Comparison of ENCODE assay signal across 30 cellular contexts in the genomic region with DNA sequence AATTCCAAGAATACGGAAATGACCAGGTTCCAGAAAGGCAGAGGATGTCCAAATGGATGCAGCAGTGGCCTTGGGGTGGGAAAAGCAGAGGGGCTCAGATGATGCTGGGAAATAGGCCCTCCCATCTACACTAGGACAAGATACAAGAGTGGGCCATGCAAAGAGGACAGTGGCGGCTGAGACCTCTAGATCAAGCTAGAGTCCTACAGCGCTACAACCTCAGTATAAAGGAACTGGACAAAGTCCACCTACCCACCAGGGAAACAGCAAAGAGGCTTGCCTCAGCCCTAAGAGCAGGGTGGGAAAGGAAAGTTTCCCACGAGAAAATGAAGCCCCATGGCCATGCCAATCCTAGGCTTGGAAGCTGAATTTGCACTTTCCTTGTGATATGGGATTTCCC.
"Had no signal": no experiment of that assay in that cellular context is flagged by ENCODE, and none has a peak within 500 bp of the region (broad histone marks: within the 10 kb centered on the region; RNA-seq: fewer than 3 reads in every experiment).

No MANE protein-coding gene starts in this region.

- H3K27me3 ChIP-seq: colonic mucosa, esophagus muscularis mucosa, foreskin keratinocyte, gastroesophageal sphincter, heart left ventricle, hepatocyte, spleen, testis, tibial artery, upper lobe of left lung had no signal

- H3K4me3 Mint-ChIP-seq: memory B cell; naive thymus-derived CD8-positive, alpha-beta T cell; nephron progenitor cell; stimulated activated memory B cell treated with anti-CD40 and anti-IgM and Interleukin-4, amounts not matched to agents 10 μg/mL and 1 μg/mL and 100 μg/mL, for 72 hours had no signal

- FAIRE-seq: endothelial cell of umbilical vein, kidney, urothelium cell line had no signal

- DNase-seq: colonic mucosa; dermis blood vessel endothelial cell; effector memory CD4-positive, alpha-beta T cell; foreskin keratinocyte; heart left ventricle; kidney; midbrain; naive thymus-derived CD8-positive, alpha-beta T cell; nephron progenitor cell; occipital lobe; psoas muscle; right cardiac atrium; spleen; stimulated activated CD4-positive, alpha-beta T cell treated with anti-CD3 and anti-CD28 coated beads, Interleukin-4, amount 100 ng/mL, for 4 hours; stimulated activated naive CD8-positive, alpha-beta T cell treated with anti-CD3 and anti-CD28 coated beads, Interleukin-15, Interleukin-2, amounts not matched to agents 100 U/mL and 50 U/mL, for 24 hours; substantia nigra; testis; tibial artery; upper lobe of left lung had no signal

- H3K27me3 Mint-ChIP-seq: naive thymus-derived CD8-positive, alpha-beta T cell; stimulated activated memory B cell treated with anti-CD40 and anti-IgM and Interleukin-4, amounts not matched to agents 10 μg/mL and 1 μg/mL and 100 μg/mL, for 72 hours had no signal

- H3K4me3 ChIP-seq: colonic mucosa, esophagus muscularis mucosa, gastroesophageal sphincter, heart left ventricle, hepatocyte, lung, psoas muscle, skin epidermis, spleen, testis, tibial artery, upper lobe of left lung had no signal

- ATAC-seq: gastroesophageal sphincter; heart left ventricle; left lobe of liver; naive thymus-derived CD8-positive, alpha-beta T cell; psoas muscle; right cardiac atrium; stimulated activated memory B cell treated with anti-CD40 and anti-IgM and Interleukin-4, amounts not matched to agents 10 μg/mL and 1 μg/mL and 100 μg/mL, for 72 hours; stimulated activated naive CD8-positive, alpha-beta T cell treated with anti-CD3 and anti-CD28 coated beads, Interleukin-15, Interleukin-2, amounts not matched to agents 100 U/mL and 50 U/mL, for 24 hours had no signal

- H3K9me3 ChIP-seq: colonic mucosa, gastroesophageal sphincter, psoas muscle, spleen, testis, tibial artery, upper lobe of left lung had no signal

- H3K4me1 ChIP-seq: colonic mucosa, parathyroid adenoma, psoas muscle, testis had no signal

- H3K36me3 ChIP-seq: colonic mucosa, esophagus muscularis mucosa, gastroesophageal sphincter, heart left ventricle, spleen, tibial artery, upper lobe of left lung had no signal

- H3K79me2 ChIP-seq: hepatocyte, parathyroid adenoma had no signal

- H2AFZ ChIP-seq: hepatocyte, parathyroid adenoma had no signal

- H3K36me3 Mint-ChIP-seq: memory B cell; stimulated activated memory B cell treated with anti-CD40 and anti-IgM and Interleukin-4, amounts not matched to agents 10 μg/mL and 1 μg/mL and 100 μg/mL, for 72 hours had no signal

- H3K4me2 ChIP-seq: hepatocyte had no signal

- H3K9me3 Mint-ChIP-seq: stimulated activated memory B cell treated with anti-CD40 and anti-IgM and Interleukin-4, amounts not matched to agents 10 μg/mL and 1 μg/mL and 100 μg/mL, for 72 hours had no signal

- H3K27ac Mint-ChIP-seq: memory B cell; naive thymus-derived CD8-positive, alpha-beta T cell; nephron progenitor cell; stimulated activated memory B cell treated with anti-CD40 and anti-IgM and Interleukin-4, amounts not matched to agents 10 μg/mL and 1 μg/mL and 100 μg/mL, for 72 hours had no signal

- H3K27ac ChIP-seq: colonic mucosa, esophagus muscularis mucosa, foreskin keratinocyte, gastroesophageal sphincter, heart left ventricle, hepatocyte, parathyroid adenoma, psoas muscle, skin epidermis, spleen, testis, tibial artery, upper lobe of left lung had no signal

- H3K4me1 Mint-ChIP-seq: nephron progenitor cell had no signal

- H3K9ac ChIP-seq: parathyroid adenoma had no signal
